In genomic region chr3:64049832-64050231, GRCh38 we compare ENCODE assay signal across 18 cellular contexts.
"Had no signal": no experiment of that assay in that cellular context is flagged by ENCODE, and none has a peak within 500 bp of the region (broad histone marks: within the 10 kb centered on the region; RNA-seq: fewer than 3 reads in every experiment).

No MANE protein-coding gene starts in this region.

- H3K36me3 Mint-ChIP-seq: mesothelial cell of epicardium; natural killer cell treated with Interleukin-12 subunit alpha and Interleukin-12 subunit beta and Interleukin-15 and Interleukin-18, amount 100 ng/mL, for 72 hours had no signal

- H3K4me3 ChIP-seq: ascending aorta, esophagus squamous epithelium, heart right ventricle, lung, sigmoid colon, spleen had no signal

- H3K27me3 ChIP-seq: ascending aorta, esophagus squamous epithelium, heart right ventricle, sigmoid colon had no signal

- H3K4me1 ChIP-seq: ascending aorta, esophagus squamous epithelium had no signal

- H3K4me1 Mint-ChIP-seq: activated naive CD4-positive, alpha-beta T cell treated with anti-CD3 and anti-CD28 coated beads, Interleukin-2, amount 50 U/mL, for 24 hours; T-helper 17 cell had no signal

- H3K9me3 Mint-ChIP-seq: activated naive CD4-positive, alpha-beta T cell treated with anti-CD3 and anti-CD28 coated beads, Interleukin-2, amount 50 U/mL, for 24 hours; dendritic cell treated with granulocyte-macrophage colony-stimulating factor and Interleukin-4, amounts not matched to agents 40 ng/mL and 50 ng/mL, for 4 days; mesothelial cell of epicardium; natural killer cell treated with Interleukin-12 subunit alpha and Interleukin-12 subunit beta and Interleukin-15 and Interleukin-18, amount 100 ng/mL, for 72 hours had no signal

- H3K36me3 ChIP-seq: ascending aorta, esophagus squamous epithelium, heart right ventricle, sigmoid colon, spleen had no signal

- H3K27ac ChIP-seq: ascending aorta, esophagus squamous epithelium, heart right ventricle, sigmoid colon, spleen had no signal

- DNase-seq: activated CD4-positive, alpha-beta T cell treated with anti-CD3 and anti-CD28 coated beads, Interleukin-2, amount 50 U/mL, for 1 hour; activated CD4-positive, CD25-positive, alpha-beta regulatory T cell treated with anti-CD3 and anti-CD28 coated beads, Interleukin-2, amount 50 U/mL, for 72 hours; activated CD8-positive, alpha-beta memory T cell treated with anti-CD3 and anti-CD28 coated beads, Interleukin-2, amount 50 U/mL, for 4 hours; activated effector memory CD4-positive, alpha-beta T cell treated with anti-CD3 and anti-CD28 coated beads, Interleukin-2, amount 50 U/mL, for 16 hours; effector memory CD4-positive, alpha-beta T cell; esophagus squamous epithelium; heart right ventricle; nucleus accumbens; sigmoid colon; spleen; stimulated activated naive CD4-positive, alpha-beta T cell; T-helper 17 cell had no signal

- ATAC-seq: heart right ventricle; natural killer cell treated with Interleukin-12 subunit alpha and Interleukin-12 subunit beta and Interleukin-15 and Interleukin-18, amount 100 ng/mL, for 72 hours; T-helper 17 cell had no signal

- H3K27ac Mint-ChIP-seq: activated naive CD4-positive, alpha-beta T cell treated with anti-CD3 and anti-CD28 coated beads, Interleukin-2, amount 50 U/mL, for 24 hours; dendritic cell treated with granulocyte-macrophage colony-stimulating factor and Interleukin-4, amounts not matched to agents 40 ng/mL and 50 ng/mL, for 4 days; mesothelial cell of epicardium; natural killer cell treated with Interleukin-12 subunit alpha and Interleukin-12 subunit beta and Interleukin-15 and Interleukin-18, amount 100 ng/mL, for 72 hours; T-helper 17 cell had no signal

- H3K9me3 ChIP-seq: ascending aorta, esophagus squamous epithelium, heart right ventricle, sigmoid colon, spleen had no signal

- H3K4me3 Mint-ChIP-seq: activated naive CD4-positive, alpha-beta T cell treated with anti-CD3 and anti-CD28 coated beads, Interleukin-2, amount 50 U/mL, for 24 hours; dendritic cell treated with granulocyte-macrophage colony-stimulating factor and Interleukin-4, amounts not matched to agents 40 ng/mL and 50 ng/mL, for 4 days; mesothelial cell of epicardium; natural killer cell treated with Interleukin-12 subunit alpha and Interleukin-12 subunit beta and Interleukin-15 and Interleukin-18, amount 100 ng/mL, for 72 hours; T-helper 17 cell had no signal
